ENCODE assay signal across 26 cellular contexts in genomic region chr11:73221996-73222395, GRCh38. TPM values are rescaled to one million over a fixed set of nuclear protein-coding genes. Genes with fewer than 3 reads are reported as not detected.
DNase-seq lines count a peak whose midpoint lies in the region; ATAC-seq and TF ChIP-seq lines count a peak whose summit lies in the region.
"Had no signal": no experiment of that assay in that cellular context is flagged by ENCODE, and none has a peak within 500 bp of the region (broad histone marks: within the 10 kb centered on the region; RNA-seq: fewer than 3 reads in every experiment).

No MANE protein-coding gene starts in this region.

- no peaks in the 10 kb centered on the region for H3K9me2 ChIP-seq in hepatocyte (replicated peaks; ENCODE audit: insufficient read depth)

- intact Hi-C loops in spleen (cut with DNase I; ENCODE audit: low total_unique reads) = no loop called here

- no peak overlapping the region for H2BK5ac ChIP-seq in neuronal stem cell (ENCODE audit: low read length)

- no peak overlapping the region; the same call in 1 of the 2 replicates for H3K9ac ChIP-seq in DND-41 (ENCODE audit: low read depth, low read length)
- H3K9ac ChIP-seq in neuronal stem cell (ENCODE audit: low read depth, low read length, poor library complexity) = no peak overlapping the region
- H3K9ac ChIP-seq: BLaER1 treated with 17β-estradiol and CSF1 and Interleukin-3, amounts not matched to agents 10 nM and 100 nM had no signal

- H3K79me1 ChIP-seq in neuronal stem cell (ENCODE audit: low read depth, low read length) = no peaks in the 10 kb centered on the region

- TF ChIP-seq CTCF in DND-41 (IDR thresholded peaks at IDR 0.05; ENCODE audit: borderline replicate concordance, extremely low read depth, low read length, poor library complexity, severe bottlenecking) (no peak), NB4 (IDR thresholded peaks at IDR 0.05; ENCODE audit: low read depth, low read length) (no peak), spleen (IDR thresholded peaks at IDR 0.05 in 8 of 11, conservative IDR thresholded peaks at IDR 0.05 in 3 of 11) (no peak), hepatocyte (IDR thresholded peaks at IDR 0.05; ENCODE audit: poor library complexity) (no peak)

- H2BK120ac ChIP-seq in neuronal stem cell (ENCODE audit: low read depth, low read length) = peak overlapping the region; percentile 24

- H3K4me3 ChIP-seq in DND-41 (ENCODE audit: low read depth in 1 of 2, low read length in 2 of 2) = no peak overlapping the region
- peak overlapping the region; percentile 93 for H3K4me3 ChIP-seq in NB4 (ENCODE audit: low read depth, low read length)
- H3K4me3 ChIP-seq in neuronal stem cell (ENCODE audit: low read length in 2 of 2) = no peak overlapping the region
- H3K4me3 ChIP-seq in spleen = no peak overlapping the region
- no peak overlapping the region for H3K4me3 ChIP-seq in hepatocyte
- H3K4me3 ChIP-seq: A549; BLaER1 treated with 17β-estradiol and CSF1 and Interleukin-3, amounts not matched to agents 10 nM and 100 nM; HAP-1 had no signal

- no peak overlapping the region for H3K14ac ChIP-seq in neuronal stem cell (ENCODE audit: low read length)

- H3K4me1 ChIP-seq in DND-41 (ENCODE audit: insufficient read depth, low read length) (peaks cover 38% of the 10 kb centered on the region), neuronal stem cell (ENCODE audit: control insufficient read depth in 2 of 2, insufficient read depth in 1 of 2, low read depth in 1 of 2, low read length in 2 of 2) (peaks cover 5 to 6% of the 10 kb centered on the region in 2 donors), spleen (peaks cover 15 to 67% (median 28%) of the 10 kb centered on the region in 6 donors), hepatocyte (ENCODE audit: insufficient read depth) (peaks cover 12% of the 10 kb centered on the region)
- H3K4me1 ChIP-seq: HAP-1 had no signal

- no peak overlapping the region for H2BK12ac ChIP-seq in neuronal stem cell (ENCODE audit: low read length)

- H3K9me3 ChIP-seq in DND-41 (ENCODE audit: insufficient read depth, low read length, severe bottlenecking) (no peaks in the 10 kb centered on the region), neuronal stem cell (replicated peaks in 1 of 2; ENCODE audit: control insufficient read depth in 2 of 2, insufficient read depth in 1 of 2, low read depth in 1 of 2, low read length in 2 of 2) (peaks cover 0 to 3% of the 10 kb centered on the region in 2 donors), spleen (no peaks in the 10 kb centered on the region), hepatocyte (ENCODE audit: low read depth) (no peaks in the 10 kb centered on the region)
- H3K9me3 ChIP-seq: A549, HAP-1 had no signal

- H3K4me2 ChIP-seq in DND-41 (ENCODE audit: insufficient read depth, low read length) (no peak overlapping the region), neuronal stem cell (ENCODE audit: insufficient read depth, low read length, poor library complexity, severe bottlenecking) (no peak overlapping the region), hepatocyte (no peak overlapping the region)
- H3K4me2 ChIP-seq: A549; BLaER1 treated with 17β-estradiol and CSF1 and Interleukin-3, amounts not matched to agents 10 nM and 100 nM had no signal

- H3K79me2 ChIP-seq in DND-41 (ENCODE audit: insufficient read depth, low read length) (no peaks in the 10 kb centered on the region), hepatocyte (no peaks in the 10 kb centered on the region)

- H3K27me3 ChIP-seq in DND-41 (ENCODE audit: insufficient read depth, low read length, poor library complexity) (no peaks in the 10 kb centered on the region), neuronal stem cell (ENCODE audit: control insufficient read depth in 3 of 3, insufficient read depth in 3 of 3, low read depth in 1 of 3, low read length in 3 of 3) (peaks cover 0 to 93% (median 22%) of the 10 kb centered on the region in 3 experiments), spleen (replicated peaks in 1 of 7) (peaks cover 0 to 22% (median 4%) of the 10 kb centered on the region in 7 donors), hepatocyte (peaks cover 7% of the 10 kb centered on the region)

- TF ChIP-seq POLR2A in NB4 (IDR thresholded peaks at IDR 0.05; ENCODE audit: extremely low read depth, insufficient read length) (no peak), spleen (IDR thresholded peaks at IDR 0.05) (no peak)

- peak overlapping the region; percentile 43 for H2AK5ac ChIP-seq in neuronal stem cell (ENCODE audit: low read depth, low read length)

- H4K91ac ChIP-seq in neuronal stem cell (ENCODE audit: low read depth, low read length, poor library complexity) = no peak overlapping the region

- WGBS in neuronal stem cell (ENCODE audit: extremely low coverage in 2 of 2, insufficient read length in 2 of 2, insufficient replicate concordance in 1 of 2), 2 donors = no CpG with 5 or more reads among the region's 5 CpGs
- 83 to 91% (median 84%) methylated on average over 5 of the region's 5 CpGs for WGBS in spleen, 5 donors
- 97% methylated on average over 5 of the region's 5 CpGs for WGBS in hepatocyte (ENCODE audit: low lambda C conversion rate, missing lambda C conversion rate)

- H3K18ac ChIP-seq in neuronal stem cell (ENCODE audit: low read length) = no peak overlapping the region

- no peaks in the 10 kb centered on the region for H4K20me1 ChIP-seq in DND-41 (ENCODE audit: insufficient read depth, low read length)
- no peaks in the 10 kb centered on the region for H4K20me1 ChIP-seq in hepatocyte (ENCODE audit: insufficient read depth, poor library complexity, severe bottlenecking)
- H4K20me1 ChIP-seq: BLaER1 treated with 17β-estradiol and CSF1 and Interleukin-3, amounts not matched to agents 10 nM and 100 nM had no signal

- H3K23ac ChIP-seq in neuronal stem cell (ENCODE audit: low read depth, low read length, poor library complexity) = no peak overlapping the region

- DNase-seq in DND-41 = no peak
- no peak for DNase-seq in NB4 (ENCODE audit: low read depth)
- no peak for DNase-seq in neuronal stem cell (ENCODE audit: low spot score)
- DNase-seq in spleen = peak; percentile 29
- no peak for DNase-seq in hepatocyte (ENCODE audit: low spot score)
- no peak for DNase-seq in ecto neural progenitor cell (ENCODE audit: low spot score)
- no peak for DNase-seq in SKM-1 treated with dmso at 0.1 percent for 144 hours (lab: John Stamatoyannopoulos, UW; ENCODE audit: unreplicated experiment)
- DNase-seq: AML-193; CD4-positive, alpha-beta memory T cell; COR-L47; EL; GDM1; GOT3; HFFc6; NCI-H1092; NCI-H1417 treated with DMSO at 0.1 percent for 48 hours; NCI-H1694 treated with DMSO at 0.1 percent for 48 hours; NCI-H2081; NCI-H2227 treated with DMSO at 0.1 percent for 48 hours; NCI-H510A; NCI-H69; RPMI8226; SHP77 had no signal

- no peaks in the 10 kb centered on the region for H3K36me3 ChIP-seq in DND-41 (ENCODE audit: insufficient read depth, low read length)
- H3K36me3 ChIP-seq in neuronal stem cell (replicated peaks in 1 of 2; ENCODE audit: control insufficient read depth in 2 of 2, insufficient read depth in 2 of 2, low read length in 2 of 2) = no peaks in the 10 kb centered on the region
- peaks cover 0 to 4% (median 0%) of the 10 kb centered on the region in 6 donors for H3K36me3 ChIP-seq in spleen
- H3K36me3 ChIP-seq in hepatocyte (replicated peaks; ENCODE audit: insufficient read depth, low read depth) = no peaks in the 10 kb centered on the region
- H3K36me3 ChIP-seq: BLaER1 treated with 17β-estradiol and CSF1 and Interleukin-3, amounts not matched to agents 10 nM and 100 nM; HAP-1 had no signal

- H4K8ac ChIP-seq in neuronal stem cell (ENCODE audit: low read depth, low read length) = no peak overlapping the region

- H2AFZ ChIP-seq in DND-41 (ENCODE audit: low read depth, low read length) = no peak overlapping the region
- no peak overlapping the region for H2AFZ ChIP-seq in neuronal stem cell (ENCODE audit: low read length)
- H2AFZ ChIP-seq in hepatocyte = no peak overlapping the region

- no peak for ATAC-seq in DND-41 (ENCODE audit: insufficient read depth, low read depth)
- ATAC-seq: A549 had no signal

- H3K27ac ChIP-seq in DND-41 (ENCODE audit: low read length) (peak overlapping the region; percentile 29; the same call in 1 of the 2 replicates), neuronal stem cell (replicated peaks; ENCODE audit: low read length) (no peak overlapping the region), spleen (no peak overlapping the region), hepatocyte (no peak overlapping the region)
- H3K27ac ChIP-seq: A549; BLaER1 treated with 17β-estradiol and CSF1 and Interleukin-3, amounts not matched to agents 10 nM and 100 nM had no signal

- H2BK15ac ChIP-seq in neuronal stem cell (ENCODE audit: low read length) = peak overlapping the region; percentile 14

- no peak overlapping the region for H3K4ac ChIP-seq in neuronal stem cell (ENCODE audit: low read length)

RNA-seq across cellular contexts. Expression of gene P2RY2, which starts 3.9 kb away (rescaled TPM):
- polyA plus RNA-seq in neuronal stem cell (2013, experiment 1 of 2) = 1.2 TPM
- 1.2 TPM for polyA plus RNA-seq in neuronal stem cell (2013, experiment 2 of 2)
- total RNA-seq in spleen (10 to 100 TPM in 5 of 7 donors, 1 to 10 TPM in 2; 8.3 to 17.5 (median 12.0) TPM), hepatocyte (6.3 and 6.7 TPM in 2 replicates)
- polyA plus RNA-seq in spleen (1 to 10 TPM in 2 of 3 donors, under 1 TPM in 1; 0.99 to 3.3 (median 1.2) TPM), hepatocyte (1.8 and 2.5 TPM in 2 replicates)
- total RNA-seq: CD4-positive, alpha-beta memory T cell had no signal
- polyA plus RNA-seq: CD4-positive, alpha-beta memory T cell had no signal

RNA-seq across cellular contexts. Expression of gene P2RY6, which starts 50.1 kb away (rescaled TPM):
- 0.14 TPM for polyA plus RNA-seq in neuronal stem cell (2013, experiment 1 of 2)
- 0.17 TPM for polyA plus RNA-seq in neuronal stem cell (2013, experiment 2 of 2)
- total RNA-seq in spleen (100 to 1,000 TPM in 1 of 7 donors, 10 to 100 TPM in 6; 41.1 to 109 (median 63.9) TPM), hepatocyte (2.6 and 2.9 TPM in 2 replicates)
- polyA plus RNA-seq in spleen (10 to 100 TPM in 2 of 3 donors, 1 to 10 TPM in 1; 8.2 to 25.2 (median 10.6) TPM), hepatocyte (8.9 and 9.7 TPM in 2 replicates)
- polyA plus RNA-seq: CD4-positive, alpha-beta memory T cell had no signal

Comparison
In these comparisons a context has a peak if more than half of its experiments do, and no peak if none do; other contexts are left out.
1. RNA of gene P2RY6, which starts 50.1 kb away (total RNA-seq): 41.1 to 109 TPM in spleen; 2.6 to 2.9 TPM in hepatocyte; every median in the first group is over 10 times any median in the second.